Comparison of ENCODE assay signal across 12 cellular contexts in genomic region chr20:49657118-49657901, GRCh38. TPM values are rescaled to one million over a fixed set of nuclear protein-coding genes. Genes with fewer than 3 reads are reported as not detected.
DNase-seq lines count a peak whose midpoint lies in the region; ATAC-seq, FAIRE-seq and TF ChIP-seq lines count a peak whose summit lies in the region.
"Had no signal": no experiment of that assay in that cellular context is flagged by ENCODE, and none has a peak within 500 bp of the region (broad histone marks: within the 10 kb centered on the region; RNA-seq: fewer than 3 reads in every experiment).

No MANE protein-coding gene starts in this region.

- H3K27ac Mint-ChIP-seq in endothelial cell (ENCODE audit: unreplicated experiment): no peak overlapping the region
- H3K27ac Mint-ChIP-seq: endodermal cell had no signal

- H3K9me3 Mint-ChIP-seq in endothelial cell (ENCODE audit: unreplicated experiment): no peaks in the 10 kb centered on the region
- H3K9me3 Mint-ChIP-seq: endodermal cell had no signal

- TF ChIP-seq CTCF in K562 (IDR thresholded peaks at IDR 0.05 in 2 of 3, conservative IDR thresholded peaks at IDR 0.05 in 1 of 3; ENCODE audit: insufficient read depth in 2 of 3, low read depth in 1 of 3, low read length in 3 of 3) (no peak), liver (IDR thresholded peaks at IDR 0.05; ENCODE audit: low read depth, low read length, missing input control) (no peak), GM13977 (IDR thresholded peaks at IDR 0.05; ENCODE audit: extremely low read depth, insufficient read depth, missing control alignments) (no peak), endothelial cell (IDR thresholded peaks at IDR 0.05; ENCODE audit: unreplicated experiment) (no peak)

- no peaks in the 10 kb centered on the region for H3K27me3 ChIP-seq in K562 (ENCODE audit: control insufficient read depth in 2 of 2, insufficient read depth in 2 of 2, low read length in 2 of 2)
- no peaks in the 10 kb centered on the region for H3K27me3 ChIP-seq in liver (ENCODE audit: control insufficient read depth in 4 of 4, insufficient read depth in 4 of 4, low read length in 3 of 4)

- CTCF ChIA-PET in K562 (lab: Yijun Ruan, JAX; ENCODE audit: low intra/inter-chr PET ratio): no interaction called here

- H3K9me3 ChIP-seq in K562 (replicated peaks; ENCODE audit: control insufficient read depth, insufficient read depth, low read depth, low read length) (no peaks in the 10 kb centered on the region), liver (ENCODE audit: control insufficient read depth in 4 of 4, low read length in 3 of 4) (no peaks in the 10 kb centered on the region)

- peak overlapping the region in 1 of 2 experiments; percentile 29; a peak in 1 of 4 replicates for H3K9ac ChIP-seq in K562 (ENCODE audit: insufficient read depth in 1 of 2, low read depth in 2 of 2, low read length in 2 of 2)
- no peak overlapping the region for H3K9ac ChIP-seq in liver (ENCODE audit: low read depth in 1 of 2, low read length in 2 of 2)

- no peak for ATAC-seq in K562
- ATAC-seq in GM18870 (IDR thresholded peaks at IDR 0.05; ENCODE audit: unreplicated experiment): no peak

- intact Hi-C loops in K562 (cut with micrococcal nuclease): no loop called here

- H3K36me3 Mint-ChIP-seq in endothelial cell (ENCODE audit: low read depth, unreplicated experiment): peaks cover 41% of the 10 kb centered on the region

- TF ChIP-seq POLR2A in K562 (conservative IDR thresholded peaks at IDR 0.05): no peak

- no TSS peak for BruUV-seq in K562 (replicated peaks; lab: Mats Ljungman, UMichigan)

- no peaks in the 10 kb centered on the region for H3K9me1 ChIP-seq in K562 (ENCODE audit: control insufficient read depth, insufficient read depth, low read length)

- no peak overlapping the region for H3K4me3 ChIP-seq in K562
- H3K4me3 ChIP-seq in liver (ENCODE audit: low read depth in 1 of 3, low read length in 3 of 3): no peak overlapping the region

- H3K27ac ChIP-seq in K562 (ENCODE audit: extremely low read depth, low read depth, low read length) (no peak overlapping the region), liver (ENCODE audit: low read depth in 1 of 2, low read length in 2 of 2) (peak overlapping the region in 1 of 2 donors; percentile 26)
- H3K27ac ChIP-seq: RWPE1 had no signal

- DNase-seq in HTR-8/SVneo (ENCODE audit: insufficient read length, low spot score) (no peak), K562 (ENCODE audit: extremely low read depth in 1 of 4, low spot score in 3 of 4) (no peak), stromal cell of bone marrow (ENCODE audit: low read depth) (peak; percentile 77), GM13977 (ENCODE audit: low spot score) (no peak), endothelial cell (ENCODE audit: low spot score) (no peak)
- DNase-seq: activated CD4-positive, CD25-positive, alpha-beta regulatory T cell; activated naive CD4-positive, alpha-beta T cell treated with anti-CD3 and anti-CD28 coated beads, Interleukin-2, amount 50 U/mL, for 16 hours; endodermal cell; NCI-H2081 treated with DMSO at 0.1 percent for 48 hours had no signal

- peaks cover 4 to 5% of the 10 kb centered on the region in 2 experiments; a peak in 2 of 5 replicates for H3K4me1 ChIP-seq in K562 (replicated peaks in 1 of 2; ENCODE audit: control insufficient read depth in 2 of 2, insufficient read depth in 2 of 2, low read length in 2 of 2)
- peaks cover 7 to 35% (median 20%) of the 10 kb centered on the region in 4 donors for H3K4me1 ChIP-seq in liver (ENCODE audit: control insufficient read depth in 4 of 4, insufficient read depth in 4 of 4, low read length in 3 of 4)

- no peak overlapping the region for H2AFZ ChIP-seq in K562 (ENCODE audit: low read depth, low read length)

- no peak for TF ChIP-seq EP300 in K562 (IDR thresholded peaks at IDR 0.05; ENCODE audit: low read length)

- no peak for TF ChIP-seq RAD21 in K562 (CRISPR knock-in tag; conservative IDR thresholded peaks at IDR 0.05 in 1 of 2, IDR thresholded peaks at IDR 0.05 in 1 of 2)
- TF ChIP-seq RAD21 in liver (IDR thresholded peaks at IDR 0.05): peak; percentile 19 to 27

- in situ Hi-C loops in K562 (cut with MboI): no loop called here
- in situ Hi-C loops in GM13977 (cut with MboI; ENCODE audit: low pct_unique_long_range_greater_than_20kb, low sequenced_read_pairs, unreplicated experiment): no loop called here

- FAIRE-seq in HTR-8/SVneo (lab: Jason Lieb, UNC) (peak; percentile 55), K562 (lab: Jason Lieb, UNC) (peak; percentile 11)

- H3K4me1 Mint-ChIP-seq in endothelial cell (ENCODE audit: unreplicated experiment): peaks cover 29% of the 10 kb centered on the region

- 75% methylated on average over 8 of the region's 8 CpGs for WGBS in K562 (ENCODE audit: insufficient coverage, low coverage, missing lambda C conversion rate)
- WGBS in liver: 64% methylated on average over 8 of the region's 8 CpGs

- POLR2A ChIA-PET in K562 (lab: Yijun Ruan, JAX): interaction anchor here (0.7 to 0.9 kb wide), 2 partner anchors 24 to 69 kb away, joined by 3 read pairs; no protein-coding TSS in a partner anchor

- no peak overlapping the region for H3K4me2 ChIP-seq in K562 (ENCODE audit: insufficient read depth, low read length)

- H3K27me3 Mint-ChIP-seq in endothelial cell (ENCODE audit: unreplicated experiment): peaks cover 9% of the 10 kb centered on the region

- peaks cover 4% of the 10 kb centered on the region; the same call in 1 of the 2 replicates for H4K20me1 ChIP-seq in K562 (replicated peaks; ENCODE audit: control insufficient read depth, insufficient read depth, low read length)

- H3K36me3 ChIP-seq in K562 (ENCODE audit: control insufficient read depth, insufficient read depth, low read length) (peaks cover 48% of the 10 kb centered on the region), liver (ENCODE audit: control insufficient read depth in 4 of 4, insufficient read depth in 3 of 4, low read depth in 1 of 4, low read length in 3 of 4) (peaks cover 14 to 23% (median 21%) of the 10 kb centered on the region in 4 donors)

- H3K4me3 Mint-ChIP-seq in endothelial cell (ENCODE audit: unreplicated experiment): no peak overlapping the region
- H3K4me3 Mint-ChIP-seq: endodermal cell had no signal

- H3K79me2 ChIP-seq in K562 (ENCODE audit: control insufficient read depth, insufficient read depth, low read length): peaks cover 51% of the 10 kb centered on the region

TF ChIP-seq in K562, 482 proteins besides CTCF, POLR2A, EP300 and RAD21:
- TF ChIP-seq KAT2B (IDR thresholded peaks at IDR 0.05; ENCODE audit: low read depth, low read length) (no peak), CBX2 (IDR thresholded peaks at IDR 0.05; ENCODE audit: insufficient read depth, low read length, poor library complexity, severe bottlenecking) (no peak)
TF ChIP-seq in K562: peak in this region for 0.

TF ChIP-seq in liver, 16 proteins besides CTCF, POLR2A, EP300 and RAD21:
- TF ChIP-seq RXRA (IDR thresholded peaks at IDR 0.05): peak; percentile 14 to 56
- no peak for TF ChIP-seq MAX (IDR thresholded peaks at IDR 0.05)
- no peak for TF ChIP-seq EGR1 (IDR thresholded peaks at IDR 0.05; ENCODE audit: low read depth in 2 of 2)
- TF ChIP-seq NR2F2 (IDR thresholded peaks at IDR 0.05): no peak
- peak; percentile 91 to 92 for TF ChIP-seq HNF4A (conservative IDR thresholded peaks at IDR 0.05)
- peak; percentile 67 for TF ChIP-seq HNF4G (IDR thresholded peaks at IDR 0.05)
- peak; percentile 10 for TF ChIP-seq SP1 (IDR thresholded peaks at IDR 0.05)
- no peak for TF ChIP-seq FOXA2 (IDR thresholded peaks at IDR 0.05)

RNA-seq across cellular contexts. Expression of gene B4GALT5, which starts 56.4 kb away (rescaled TPM):
- 25.2 and 26.6 TPM in 2 replicates for total RNA-seq in K562 (2011; cell fraction: chromatin; rRNA removed; ENCODE audit: low replicate concordance)
- total RNA-seq in K562 (2011; cell fraction: nucleolus; rRNA removed): 24.6 and 27.5 TPM in 2 replicates
- 39.2 and 61.3 TPM in 2 replicates for total RNA-seq in K562 (2011; cell fraction: nucleoplasm; rRNA removed)
- total RNA-seq in K562 (2014; rRNA removed) (8.5 and 9.6 TPM in 2 replicates), K562 (2014; rRNA removed; fragmentation: Illumina TruSeq; extraction: Trizol) (23.4 and 24.2 TPM in 2 replicates), K562 (2015; rRNA removed; fragmentation: Illumina TruSeq; extraction: Trizol) (24.1 and 25.4 TPM in 2 replicates), K562 (2021) (23.7 and 25.7 TPM in 2 replicates), liver (10 to 100 TPM; 14.1 to 28.2 TPM), endothelial cell (ENCODE audit: unreplicated experiment) (115 TPM)
- polyA plus RNA-seq in K562 (2011; rRNA removed) (22.2 and 32.4 TPM in 2 replicates), K562 (2014; fragmentation: Illumina TruSeq; extraction: Trizol) (30.9 and 32.6 TPM in 2 replicates), K562 (2014; fragmentation: Nextera tagmentation; extraction: Ambion mirVana) (10 to 100 TPM; 12.2 to 17.5 TPM), K562 (2014; rRNA removed) (16.4 and 20.0 TPM in 2 replicates), liver (10 to 100 TPM in 1 of 2 donors, 1 to 10 TPM in 1; 2.0 to 14.8 TPM)
- polyA plus RNA-seq in K562 (2011; cell fraction: cytosol; rRNA removed): 23.3 and 23.6 TPM in 2 replicates
- 12.0 and 14.7 TPM in 2 replicates for polyA plus RNA-seq in K562 (2011; cell fraction: nucleus; rRNA removed)
- 10.9 and 18.2 TPM in 2 replicates for polyA plus RNA-seq in K562 (2012)
- 31.7 and 44.1 TPM in 2 replicates for polyA minus RNA-seq in K562 (2011; rRNA and poly(A)+ RNA removed)
- 17.4 and 24.1 TPM in 2 replicates for polyA minus RNA-seq in K562 (2011; cell fraction: cytosol; rRNA and poly(A)+ RNA removed)
- polyA minus RNA-seq in K562 (2011; cell fraction: nucleus; rRNA and poly(A)+ RNA removed): 5.0 and 6.2 TPM in 2 replicates
